In the genomic region with DNA sequence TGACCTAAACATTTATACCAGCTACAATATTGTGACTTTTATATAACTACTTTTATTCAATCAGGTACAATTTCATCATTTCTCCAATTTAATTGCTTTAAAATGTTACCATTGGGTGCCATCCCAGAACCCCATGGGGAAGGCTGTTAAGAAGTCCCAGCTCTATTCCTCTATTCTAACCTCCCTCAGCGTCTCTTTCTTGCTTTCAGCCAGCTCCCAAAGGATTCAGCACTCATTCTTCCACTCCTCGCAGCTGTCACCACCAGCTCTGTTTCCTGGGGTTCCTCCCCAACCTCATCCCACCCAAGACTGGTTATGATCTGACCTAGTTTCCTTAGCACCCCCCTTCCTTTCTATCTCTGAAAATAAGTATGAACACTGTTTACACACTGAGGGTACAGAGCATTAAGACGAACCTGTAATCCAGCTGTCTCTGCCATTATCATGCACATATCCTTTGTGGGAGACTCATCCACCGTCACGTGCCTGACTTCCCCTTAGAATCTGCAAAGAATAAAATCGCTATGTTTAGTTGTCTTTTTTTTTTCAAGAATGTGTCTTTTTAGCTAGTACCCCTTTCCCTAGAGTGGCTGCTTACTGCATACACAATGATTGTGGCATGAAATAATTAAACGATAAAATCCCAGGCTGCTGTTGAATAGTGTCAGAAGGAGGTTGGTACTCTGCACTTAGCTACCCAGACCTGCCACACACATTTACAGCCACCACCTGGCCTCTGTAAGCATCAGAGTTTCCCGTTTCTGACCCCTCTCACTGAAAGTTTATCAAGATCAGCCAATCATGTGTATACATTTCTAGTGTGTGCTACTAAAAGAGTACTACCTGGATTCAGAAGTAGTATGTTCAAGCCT, we compare ENCODE assay signal across 1 cellular context.
TF ChIP-seq lines count a peak whose summit lies in the region.

No MANE protein-coding gene starts in this region.

TF ChIP-seq in GM23338, 12 proteins besides CTCF, POLR2A, EP300 and RAD21 (continued from another document):
- TF ChIP-seq, protein P1, sequence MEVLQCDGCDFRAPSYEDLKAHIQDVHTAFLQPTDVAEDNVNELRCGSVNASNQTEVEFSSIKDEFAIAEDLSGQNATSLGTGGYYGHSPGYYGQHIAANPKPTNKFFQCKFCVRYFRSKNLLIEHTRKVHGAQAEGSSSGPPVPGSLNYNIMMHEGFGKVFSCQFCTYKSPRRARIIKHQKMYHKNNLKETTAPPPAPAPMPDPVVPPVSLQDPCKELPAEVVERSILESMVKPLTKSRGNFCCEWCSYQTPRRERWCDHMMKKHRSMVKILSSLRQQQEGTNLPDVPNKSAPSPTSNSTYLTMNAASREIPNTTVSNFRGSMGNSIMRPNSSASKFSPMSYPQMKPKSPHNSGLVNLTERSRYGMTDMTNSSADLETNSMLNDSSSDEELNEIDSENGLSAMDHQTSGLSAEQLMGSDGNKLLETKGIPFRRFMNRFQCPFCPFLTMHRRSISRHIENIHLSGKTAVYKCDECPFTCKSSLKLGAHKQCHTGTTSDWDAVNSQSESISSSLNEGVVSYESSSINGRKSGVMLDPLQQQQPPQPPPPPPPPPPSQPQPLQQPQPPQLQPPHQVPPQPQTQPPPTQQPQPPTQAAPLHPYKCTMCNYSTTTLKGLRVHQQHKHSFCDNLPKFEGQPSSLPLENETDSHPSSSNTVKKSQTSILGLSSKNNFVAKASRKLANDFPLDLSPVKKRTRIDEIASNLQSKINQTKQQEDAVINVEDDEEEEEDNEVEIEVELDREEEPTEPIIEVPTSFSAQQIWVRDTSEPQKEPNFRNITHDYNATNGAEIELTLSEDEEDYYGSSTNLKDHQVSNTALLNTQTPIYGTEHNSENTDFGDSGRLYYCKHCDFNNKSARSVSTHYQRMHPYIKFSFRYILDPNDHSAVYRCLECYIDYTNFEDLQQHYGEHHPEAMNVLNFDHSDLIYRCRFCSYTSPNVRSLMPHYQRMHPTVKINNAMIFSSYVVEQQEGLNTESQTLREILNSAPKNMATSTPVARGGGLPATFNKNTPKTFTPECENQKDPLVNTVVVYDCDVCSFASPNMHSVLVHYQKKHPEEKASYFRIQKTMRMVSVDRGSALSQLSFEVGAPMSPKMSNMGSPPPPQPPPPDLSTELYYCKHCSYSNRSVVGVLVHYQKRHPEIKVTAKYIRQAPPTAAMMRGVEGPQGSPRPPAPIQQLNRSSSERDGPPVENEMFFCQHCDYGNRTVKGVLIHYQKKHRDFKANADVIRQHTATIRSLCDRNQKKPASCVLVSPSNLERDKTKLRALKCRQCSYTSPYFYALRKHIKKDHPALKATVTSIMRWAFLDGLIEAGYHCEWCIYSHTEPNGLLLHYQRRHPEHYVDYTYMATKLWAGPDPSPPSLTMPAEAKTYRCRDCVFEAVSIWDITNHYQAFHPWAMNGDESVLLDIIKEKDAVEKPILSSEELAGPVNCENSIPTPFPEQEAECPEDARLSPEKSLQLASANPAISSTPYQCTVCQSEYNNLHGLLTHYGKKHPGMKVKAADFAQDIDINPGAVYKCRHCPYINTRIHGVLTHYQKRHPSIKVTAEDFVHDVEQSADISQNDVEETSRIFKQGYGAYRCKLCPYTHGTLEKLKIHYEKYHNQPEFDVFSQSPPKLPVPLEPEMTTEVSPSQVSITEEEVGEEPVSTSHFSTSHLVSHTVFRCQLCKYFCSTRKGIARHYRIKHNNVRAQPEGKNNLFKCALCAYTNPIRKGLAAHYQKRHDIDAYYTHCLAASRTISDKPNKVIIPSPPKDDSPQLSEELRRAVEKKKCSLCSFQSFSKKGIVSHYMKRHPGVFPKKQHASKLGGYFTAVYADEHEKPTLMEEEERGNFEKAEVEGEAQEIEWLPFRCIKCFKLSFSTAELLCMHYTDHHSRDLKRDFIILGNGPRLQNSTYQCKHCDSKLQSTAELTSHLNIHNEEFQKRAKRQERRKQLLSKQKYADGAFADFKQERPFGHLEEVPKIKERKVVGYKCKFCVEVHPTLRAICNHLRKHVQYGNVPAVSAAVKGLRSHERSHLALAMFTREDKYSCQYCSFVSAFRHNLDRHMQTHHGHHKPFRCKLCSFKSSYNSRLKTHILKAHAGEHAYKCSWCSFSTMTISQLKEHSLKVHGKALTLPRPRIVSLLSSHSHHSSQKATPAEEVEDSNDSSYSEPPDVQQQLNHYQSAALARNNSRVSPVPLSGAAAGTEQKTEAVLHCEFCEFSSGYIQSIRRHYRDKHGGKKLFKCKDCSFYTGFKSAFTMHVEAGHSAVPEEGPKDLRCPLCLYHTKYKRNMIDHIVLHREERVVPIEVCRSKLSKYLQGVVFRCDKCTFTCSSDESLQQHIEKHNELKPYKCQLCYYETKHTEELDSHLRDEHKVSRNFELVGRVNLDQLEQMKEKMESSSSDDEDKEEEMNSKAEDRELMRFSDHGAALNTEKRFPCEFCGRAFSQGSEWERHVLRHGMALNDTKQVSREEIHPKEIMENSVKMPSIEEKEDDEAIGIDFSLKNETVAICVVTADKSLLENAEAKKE (CRISPR knock-in tag; IDR thresholded peaks at IDR 0.05): no peak
- TF ChIP-seq POLR2AphosphoS5 (IDR thresholded peaks at IDR 0.05; ENCODE audit: low read depth): no peak
- TF ChIP-seq CREB1 (CRISPR knock-in tag; IDR thresholded peaks at IDR 0.05; ENCODE audit: low read depth): no peak
- TF ChIP-seq REST (IDR thresholded peaks at IDR 0.05; ENCODE audit: unreplicated experiment): no peak
- no peak for TF ChIP-seq STAT1 (IDR thresholded peaks at IDR 0.05; ENCODE audit: unreplicated experiment)
- TF ChIP-seq ZNF331 (CRISPR knock-in tag; IDR thresholded peaks at IDR 0.05; ENCODE audit: low read depth): no peak
- no peak for TF ChIP-seq EZH2 (IDR thresholded peaks at IDR 0.05; ENCODE audit: low read depth, unreplicated experiment)
- TF ChIP-seq NANOG (IDR thresholded peaks at IDR 0.05; ENCODE audit: borderline replicate concordance): no peak
- TF ChIP-seq JUNB (IDR thresholded peaks at IDR 0.05; ENCODE audit: unreplicated experiment): no peak
- TF ChIP-seq EZH2phosphoT487 (IDR thresholded peaks at IDR 0.05; ENCODE audit: unreplicated experiment): no peak
